In genomic region chr7:114988755-114989154, GRCh38 we compare ENCODE assay signal across 14 cellular contexts.
DNase-seq lines count a peak whose midpoint lies in the region; ATAC-seq and TF ChIP-seq lines count a peak whose summit lies in the region.
"Had no signal": no experiment of that assay in that cellular context is flagged by ENCODE, and none has a peak within 500 bp of the region (broad histone marks: within the 10 kb centered on the region; RNA-seq: fewer than 3 reads in every experiment).

No MANE protein-coding gene starts in this region.

- H3K27me3 ChIP-seq in RWPE2 (ENCODE audit: insufficient read depth, poor library complexity, severe bottlenecking): no peaks in the 10 kb centered on the region
- no peaks in the 10 kb centered on the region for H3K27me3 ChIP-seq in psoas muscle (ENCODE audit: insufficient read depth in 3 of 3, low read length in 2 of 3)
- H3K27me3 ChIP-seq: upper lobe of right lung had no signal

- no peak overlapping the region for H3K27ac Mint-ChIP-seq in activated naive CD4-positive, alpha-beta T cell treated with anti-CD3 and anti-CD28 coated beads, Interleukin-2, amount 10 ng/mL, durations not matched to agents 7 days and 5 days
- H3K27ac Mint-ChIP-seq: activated naive CD4-positive, alpha-beta T cell treated with anti-CD3 and anti-CD28 coated beads, Interleukin-2, amount 50 U/mL, for 24 hours; H9; nephron progenitor cell had no signal

- no peak overlapping the region for H3K4me3 ChIP-seq in RWPE2 (ENCODE audit: severe bottlenecking)
- H3K4me3 ChIP-seq in foreskin fibroblast (ENCODE audit: low read depth in 1 of 2, low read length in 2 of 2): no peak overlapping the region
- no peak overlapping the region for H3K4me3 ChIP-seq in psoas muscle
- H3K4me3 ChIP-seq: upper lobe of right lung had no signal

- peaks cover 10% of the 10 kb centered on the region for H3K9me3 Mint-ChIP-seq in activated naive CD4-positive, alpha-beta T cell treated with anti-CD3 and anti-CD28 coated beads, Interleukin-2, amount 10 ng/mL, durations not matched to agents 7 days and 5 days
- H3K9me3 Mint-ChIP-seq: activated naive CD4-positive, alpha-beta T cell treated with anti-CD3 and anti-CD28 coated beads, Interleukin-2, amount 50 U/mL, for 24 hours had no signal

- peaks cover 18% of the 10 kb centered on the region for H3K4me1 Mint-ChIP-seq in activated naive CD4-positive, alpha-beta T cell treated with anti-CD3 and anti-CD28 coated beads, Interleukin-2, amount 10 ng/mL, durations not matched to agents 7 days and 5 days
- H3K4me1 Mint-ChIP-seq: nephron progenitor cell had no signal

- TF ChIP-seq CTCF in RWPE2 (IDR thresholded peaks at IDR 0.05; ENCODE audit: poor library complexity, severe bottlenecking) (no peak), foreskin fibroblast (IDR thresholded peaks at IDR 0.05; ENCODE audit: low read depth, low read length) (no peak), psoas muscle (IDR thresholded peaks at IDR 0.05) (no peak)

- H3K36me3 ChIP-seq in RWPE2 (ENCODE audit: low read depth) (no peaks in the 10 kb centered on the region), psoas muscle (ENCODE audit: insufficient read depth in 1 of 2, low read depth in 1 of 2) (no peaks in the 10 kb centered on the region)
- H3K36me3 ChIP-seq: upper lobe of right lung had no signal

- peaks cover 59% of the 10 kb centered on the region for H3K36me3 Mint-ChIP-seq in activated naive CD4-positive, alpha-beta T cell treated with anti-CD3 and anti-CD28 coated beads, Interleukin-2, amount 10 ng/mL, durations not matched to agents 7 days and 5 days

- ATAC-seq in RWPE2 (ENCODE audit: low read depth) (peak; percentile 56; the same call in 1 of the 3 replicates), psoas muscle (no peak)
- ATAC-seq: activated CD4-positive, CD25-positive, alpha-beta regulatory T cell treated with anti-CD3 and anti-CD28 coated beads, Interleukin-2, amount 50 U/mL, for 24 hours; upper lobe of right lung had no signal

- peak; percentile 72 for DNase-seq in EL
- no peak for DNase-seq in RWPE2 (ENCODE audit: low spot score)
- peak; percentile 72 to 88 for DNase-seq in foreskin fibroblast
- DNase-seq in psoas muscle: peak; percentile 64 to 72
- DNase-seq in activated naive CD4-positive, alpha-beta T cell treated with anti-CD3 and anti-CD28 coated beads, Interleukin-2, amount 10 ng/mL, durations not matched to agents 7 days and 5 days: no peak
- DNase-seq in UCSD-AML1 (lab: John Stamatoyannopoulos, UW; ENCODE audit: unreplicated experiment): no peak
- no peak for DNase-seq in DMS114 treated with DMSO at 0.1 percent for 48 hours (lab: John Stamatoyannopoulos, UW; ENCODE audit: unreplicated experiment)
- no peak for DNase-seq in germinal center (ENCODE audit: low spot score)
- DNase-seq: H9, NCI-H1694 treated with DMSO at 0.1 percent for 48 hours, nephron progenitor cell, upper lobe of right lung had no signal

- no peaks in the 10 kb centered on the region for H3K9me3 ChIP-seq in RWPE2 (ENCODE audit: severe bottlenecking)
- H3K9me3 ChIP-seq in psoas muscle: no peaks in the 10 kb centered on the region
- H3K9me3 ChIP-seq: upper lobe of right lung had no signal

- peaks cover 13% of the 10 kb centered on the region for H3K4me1 ChIP-seq in RWPE2 (ENCODE audit: insufficient read depth, poor library complexity, severe bottlenecking)
- peaks cover 27% of the 10 kb centered on the region for H3K4me1 ChIP-seq in psoas muscle

- H3K27me3 Mint-ChIP-seq in activated naive CD4-positive, alpha-beta T cell treated with anti-CD3 and anti-CD28 coated beads, Interleukin-2, amount 10 ng/mL, durations not matched to agents 7 days and 5 days: no peaks in the 10 kb centered on the region
- H3K27me3 Mint-ChIP-seq: activated naive CD4-positive, alpha-beta T cell treated with anti-CD3 and anti-CD28 coated beads, Interleukin-2, amount 50 U/mL, for 24 hours had no signal

- CTCF ChIA-PET in activated naive CD4-positive, alpha-beta T cell treated with anti-CD3 and anti-CD28 coated beads, Interleukin-2, amount 10 ng/mL, durations not matched to agents 7 days and 5 days (lab: Charles Lee): no interaction called here

- intact Hi-C loops in psoas muscle (cut with DNase I): loop anchor here in 1 of 2 donors (5.0 kb wide), 1 partner anchor 66 kb away; the partner anchor contains the start of gene MDFIC

- 52 to 59% (median 54%) methylated on average over 2 of the region's 2 CpGs for WGBS in psoas muscle, 3 donors

- H3K27ac ChIP-seq in RWPE2 (ENCODE audit: poor library complexity, severe bottlenecking): no peak overlapping the region
- no peak overlapping the region for H3K27ac ChIP-seq in psoas muscle
- H3K27ac ChIP-seq: upper lobe of right lung had no signal

- no peak overlapping the region for H3K4me3 Mint-ChIP-seq in activated naive CD4-positive, alpha-beta T cell treated with anti-CD3 and anti-CD28 coated beads, Interleukin-2, amount 10 ng/mL, durations not matched to agents 7 days and 5 days
- H3K4me3 Mint-ChIP-seq: activated naive CD4-positive, alpha-beta T cell treated with anti-CD3 and anti-CD28 coated beads, Interleukin-2, amount 50 U/mL, for 24 hours; H9; nephron progenitor cell had no signal

Comparison
In these comparisons a context has a peak if more than half of its experiments do, and no peak if none do; other contexts are left out.
1. DNase-seq: peak in EL (single experiment), foreskin fibroblast (2 of 2) and psoas muscle (2 of 2); none in RWPE2 (single experiment), activated naive CD4-positive, alpha-beta T cell treated with anti-CD3 and anti-CD28 coated beads, Interleukin-2, amount 10 ng/mL, durations not matched to agents 7 days and 5 days (single experiment), UCSD-AML1 (single experiment), DMS114 treated with DMSO at 0.1 percent for 48 hours (single experiment) and germinal center (single experiment).